Comparison of ENCODE assay signal across 8 cellular contexts in genomic region chr6:46848684-46849360, GRCh38. TPM values are rescaled to one million over a fixed set of nuclear protein-coding genes. Genes with fewer than 3 reads are reported as not detected.
DNase-seq lines count a peak whose midpoint lies in the region; ATAC-seq, FAIRE-seq and TF ChIP-seq lines count a peak whose summit lies in the region.

No MANE protein-coding gene starts in this region.

- no peak overlapping the region for H3K27ac Mint-ChIP-seq in activated T-helper 2 cell treated with anti-CD3 and anti-CD28 coated beads, Interferon-gamma antibody, Interleukin-2, Interleukin-4, amounts not matched to agents 10 μg/mL and 5 μg/mL and 100 μg/mL, durations not matched to agents 14 hours and 24 hours and 36 hours
- no peak overlapping the region for H3K27ac Mint-ChIP-seq in neural crest cell (ENCODE audit: unreplicated experiment)
- H3K27ac Mint-ChIP-seq in stimulated activated naive CD8-positive, alpha-beta T cell treated with anti-CD3 and anti-CD28 coated beads, Interleukin-15, amount 100 ng/mL, for 72 hours, result peak overlapping the region in 1 of 2 donors; percentile 53

- H3K4me3 ChIP-seq in HUES64 (ENCODE audit: low read length) (peak overlapping the region; percentile 27), fibroblast of villous mesenchyme (ENCODE audit: low read depth, low read length) (no peak overlapping the region)

- in situ Hi-C loops in Caki2 (cut with HindIII; ENCODE audit: low pct_unique_long_range_greater_than_20kb, low sequenced_read_pairs), result no loop called here

- H3K4me1 ChIP-seq in HUES64 (ENCODE audit: insufficient read depth, low read length), result 0 out of 2 replicates have a peak, but pooled peaks cover 3% of the 10 kb centered on the region

- peaks cover 5% of the 10 kb centered on the region for H3K4me1 Mint-ChIP-seq in activated T-helper 2 cell treated with anti-CD3 and anti-CD28 coated beads, Interferon-gamma antibody, Interleukin-2, Interleukin-4, amounts not matched to agents 10 μg/mL and 5 μg/mL and 100 μg/mL, durations not matched to agents 14 hours and 24 hours and 36 hours (ENCODE audit: low read depth)
- H3K4me1 Mint-ChIP-seq in neural crest cell, result peaks cover 7% of the 10 kb centered on the region
- H3K4me1 Mint-ChIP-seq in stimulated activated naive CD8-positive, alpha-beta T cell treated with anti-CD3 and anti-CD28 coated beads, Interleukin-15, amount 100 ng/mL, for 72 hours, result peaks cover 6% of the 10 kb centered on the region

- peak; percentile 16 for FAIRE-seq in RCC 7860 (lab: Jason Lieb, UNC)

- no peaks in the 10 kb centered on the region for H3K36me3 Mint-ChIP-seq in activated T-helper 2 cell treated with anti-CD3 and anti-CD28 coated beads, Interferon-gamma antibody, Interleukin-2, Interleukin-4, amounts not matched to agents 10 μg/mL and 5 μg/mL and 100 μg/mL, durations not matched to agents 14 hours and 24 hours and 36 hours (ENCODE audit: low read depth)
- H3K36me3 Mint-ChIP-seq in neural crest cell (ENCODE audit: low read depth), result no peaks in the 10 kb centered on the region

- H3K9me3 ChIP-seq in HUES64 (ENCODE audit: insufficient read depth, low read depth, low read length), result no peaks in the 10 kb centered on the region

- peak; percentile 93 for TF ChIP-seq CTCF in fibroblast of villous mesenchyme (IDR thresholded peaks at IDR 0.05; ENCODE audit: insufficient read depth, low read depth, low read length)
- TF ChIP-seq CTCF in neural crest cell (conservative IDR thresholded peaks at IDR 0.05), result peak; percentile 99

- H3K27me3 Mint-ChIP-seq in activated T-helper 2 cell treated with anti-CD3 and anti-CD28 coated beads, Interferon-gamma antibody, Interleukin-2, Interleukin-4, amounts not matched to agents 10 μg/mL and 5 μg/mL and 100 μg/mL, durations not matched to agents 14 hours and 24 hours and 36 hours (ENCODE audit: low read depth), result peaks cover 26% of the 10 kb centered on the region
- H3K27me3 Mint-ChIP-seq in neural crest cell (ENCODE audit: low read depth), result peaks cover 21% of the 10 kb centered on the region
- peaks cover 24% of the 10 kb centered on the region for H3K27me3 Mint-ChIP-seq in stimulated activated naive CD8-positive, alpha-beta T cell treated with anti-CD3 and anti-CD28 coated beads, Interleukin-15, amount 100 ng/mL, for 72 hours

- H3K9me3 Mint-ChIP-seq in activated T-helper 2 cell treated with anti-CD3 and anti-CD28 coated beads, Interferon-gamma antibody, Interleukin-2, Interleukin-4, amounts not matched to agents 10 μg/mL and 5 μg/mL and 100 μg/mL, durations not matched to agents 14 hours and 24 hours and 36 hours, result no peaks in the 10 kb centered on the region
- no peaks in the 10 kb centered on the region for H3K9me3 Mint-ChIP-seq in neural crest cell
- H3K9me3 Mint-ChIP-seq in stimulated activated naive CD8-positive, alpha-beta T cell treated with anti-CD3 and anti-CD28 coated beads, Interleukin-15, amount 100 ng/mL, for 72 hours, result no peaks in the 10 kb centered on the region

- H3K27ac ChIP-seq in HUES64 (ENCODE audit: low read depth, low read length), result no peak overlapping the region

- DNase-seq in Caki2 (ENCODE audit: low read depth) (peak; percentile 86), RCC 7860 (ENCODE audit: low spot score) (peak; percentile 73), fibroblast of villous mesenchyme (ENCODE audit: low read depth) (peak; percentile 62), neural crest cell (ENCODE audit: low read depth, low spot score) (peak; percentile 90)
- DNase-seq in activated T-helper 2 cell treated with anti-CD3 and anti-CD28 coated beads, Interferon-gamma antibody, Interleukin-2, Interleukin-4, amounts not matched to agents 10 μg/mL and 5 μg/mL and 100 μg/mL, durations not matched to agents 14 hours and 24 hours and 36 hours (ENCODE audit: low spot score), result peak; percentile 47
- DNase-seq in stimulated activated naive CD8-positive, alpha-beta T cell treated with anti-CD3 and anti-CD28 coated beads, Interleukin-15, amount 100 ng/mL, for 72 hours, result peak; percentile 62

- peak; percentile 97 for ATAC-seq in GM21390 (IDR thresholded peaks at IDR 0.05; ENCODE audit: unreplicated experiment)
- ATAC-seq in stimulated activated naive CD8-positive, alpha-beta T cell treated with anti-CD3 and anti-CD28 coated beads, Interleukin-15, amount 100 ng/mL, for 72 hours, result peak; percentile 81

- no peak overlapping the region for H3K9ac ChIP-seq in HUES64 (ENCODE audit: low read depth, low read length)

- H3K27me3 ChIP-seq in HUES64 (ENCODE audit: insufficient read depth, low read length), result peaks cover 10% of the 10 kb centered on the region; the same call in 1 of the 2 replicates

- WGBS in HUES64, result 7% methylated on average over 24 of the region's 25 CpGs

- peak overlapping the region; percentile 27 for H3K4me3 Mint-ChIP-seq in activated T-helper 2 cell treated with anti-CD3 and anti-CD28 coated beads, Interferon-gamma antibody, Interleukin-2, Interleukin-4, amounts not matched to agents 10 μg/mL and 5 μg/mL and 100 μg/mL, durations not matched to agents 14 hours and 24 hours and 36 hours (ENCODE audit: low read depth)
- no peak overlapping the region for H3K4me3 Mint-ChIP-seq in neural crest cell
- peak overlapping the region; percentile 69 to 72 for H3K4me3 Mint-ChIP-seq in stimulated activated naive CD8-positive, alpha-beta T cell treated with anti-CD3 and anti-CD28 coated beads, Interleukin-15, amount 100 ng/mL, for 72 hours

- H3K36me3 ChIP-seq in HUES64 (ENCODE audit: insufficient read depth, low read length), result no peaks in the 10 kb centered on the region

- intact Hi-C loops in activated T-helper 2 cell treated with anti-CD3 and anti-CD28 coated beads, Interferon-gamma antibody, Interleukin-2, Interleukin-4, amounts not matched to agents 10 μg/mL and 5 μg/mL and 100 μg/mL, durations not matched to agents 14 hours and 24 hours and 36 hours (cut with micrococcal nuclease), result loop anchor here (1.0 to 5.0 kb wide), 3 partner anchors 143 to 462 kb away; no protein-coding TSS in a partner anchor

RNA-seq across cellular contexts. Expression of gene MEP1A, which starts 55.6 kb away (rescaled TPM):
- total RNA-seq in Caki2 (2014; rRNA removed; shearing (Covaris generic); ENCODE audit: low replicate concordance), result not detected in 2 replicates
- polyA plus RNA-seq in HUES64 (2013, experiment 1 of 2), result 0.05 TPM
- polyA plus RNA-seq in HUES64 (2013, experiment 2 of 2), result not detected
- not detected in 2 replicates for total RNA-seq in activated T-helper 2 cell treated with anti-CD3 and anti-CD28 coated beads, Interferon-gamma antibody, Interleukin-2, Interleukin-4, amounts not matched to agents 10 μg/mL and 5 μg/mL and 100 μg/mL, durations not matched to agents 14 hours and 24 hours and 36 hours
- not detected in 2 replicates for total RNA-seq in fibroblast of villous mesenchyme
- total RNA-seq in neural crest cell, result not detected in 2 replicates
